ENCODE assay signal across 13 cellular contexts in the genomic region with DNA sequence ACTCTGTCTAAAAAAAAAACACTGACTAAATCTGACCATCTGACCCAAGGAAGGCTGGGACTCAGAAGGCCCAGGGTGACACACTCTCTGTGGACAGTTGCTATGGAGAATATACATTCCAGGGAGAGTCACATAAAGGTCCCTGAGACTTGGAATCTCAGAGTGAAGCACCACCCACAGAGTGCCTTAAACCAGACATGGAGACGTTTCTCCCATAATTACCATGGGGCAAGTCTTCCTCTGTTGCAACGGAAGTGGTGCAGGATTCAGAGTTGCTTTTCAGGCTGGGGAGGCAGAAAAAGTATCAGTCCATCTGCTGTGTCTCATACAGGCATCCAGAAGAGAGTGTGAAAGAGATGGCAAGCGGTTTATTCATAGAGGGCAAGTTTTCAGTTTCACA. TPM values are rescaled to one million over a fixed set of nuclear protein-coding genes. Genes with fewer than 3 reads are reported as not detected.
DNase-seq lines count a peak whose midpoint lies in the region; ATAC-seq lines count a peak whose summit lies in the region.
"Had no signal": no experiment of that assay in that cellular context is flagged by ENCODE, and none has a peak within 500 bp of the region (broad histone marks: within the 10 kb centered on the region; RNA-seq: fewer than 3 reads in every experiment).

No MANE protein-coding gene starts in this region.

- H3K27ac Mint-ChIP-seq in activated naive CD4-positive, alpha-beta T cell treated with anti-CD3 and anti-CD28 coated beads, Interleukin-2, amount 50 U/mL, for 72 hours = no peak overlapping the region
- H3K27ac Mint-ChIP-seq: activated naive CD8-positive, alpha-beta T cell treated with anti-CD3 and anti-CD28 coated beads for 36 hours; effector memory CD8-positive, alpha-beta T cell had no signal

- no peaks in the 10 kb centered on the region for H3K36me3 Mint-ChIP-seq in activated naive CD4-positive, alpha-beta T cell treated with anti-CD3 and anti-CD28 coated beads, Interleukin-2, amount 50 U/mL, for 72 hours
- H3K36me3 Mint-ChIP-seq: activated naive CD8-positive, alpha-beta T cell treated with anti-CD3 and anti-CD28 coated beads for 36 hours; naive B cell had no signal

- ATAC-seq in activated naive CD4-positive, alpha-beta T cell treated with anti-CD3 and anti-CD28 coated beads, Interleukin-2, amount 50 U/mL, for 72 hours = peak; percentile 28 to 30
- no peak for ATAC-seq in GM19463 (IDR thresholded peaks at IDR 0.05; ENCODE audit: unreplicated experiment)
- ATAC-seq: effector memory CD8-positive, alpha-beta T cell had no signal

- no peak for DNase-seq in activated naive CD4-positive, alpha-beta T cell treated with anti-CD3 and anti-CD28 coated beads, Interleukin-2, amount 50 U/mL, for 72 hours (ENCODE audit: low spot score in 2 of 2)
- DNase-seq in activated naive CD4-positive, alpha-beta T cell treated with Interleukin-2 at 50 U/mL for 16 hours = no peak
- peak; percentile 95 for DNase-seq in M059J (ENCODE audit: low read depth)
- DNase-seq in fibroblast of peridontal ligament (ENCODE audit: extremely low read depth) = peak; percentile 32
- DNase-seq in effector CD4-positive, alpha-beta T cell = no peak
- no peak for DNase-seq in NCI-H2196 (lab: John Stamatoyannopoulos, UW; ENCODE audit: unreplicated experiment)
- no peak for DNase-seq in SIG-M5 (lab: John Stamatoyannopoulos, UW)
- DNase-seq: activated CD4-positive, alpha-beta T cell treated with anti-CD3 and anti-CD28 coated beads, Interleukin-2, amount 50 U/mL, for 1 hour; activated naive CD8-positive, alpha-beta T cell treated with anti-CD3 and anti-CD28 coated beads for 36 hours; effector memory CD8-positive, alpha-beta T cell; naive B cell; stomach had no signal

- H3K9me3 Mint-ChIP-seq in activated naive CD4-positive, alpha-beta T cell treated with anti-CD3 and anti-CD28 coated beads, Interleukin-2, amount 50 U/mL, for 72 hours = no peaks in the 10 kb centered on the region
- H3K9me3 Mint-ChIP-seq: activated naive CD8-positive, alpha-beta T cell treated with anti-CD3 and anti-CD28 coated beads for 36 hours; effector memory CD8-positive, alpha-beta T cell; naive B cell had no signal

RNA-seq across cellular contexts. Expression of a gene that starts 58.7 kb away (rescaled TPM):
- not detected for total RNA-seq in activated naive CD4-positive, alpha-beta T cell treated with anti-CD3 and anti-CD28 coated beads, Interleukin-2, amount 50 U/mL, for 72 hours
- not detected in 2 replicates for total RNA-seq in M059J (2014; rRNA removed; shearing (Covaris generic))
- total RNA-seq: activated naive CD8-positive, alpha-beta T cell treated with anti-CD3 and anti-CD28 coated beads for 36 hours; stomach had no signal

Comparison
In these comparisons a context has a peak if more than half of its experiments do, and no peak if none do; other contexts are left out.
1. DNase-seq: peak in M059J (single experiment) and fibroblast of peridontal ligament (single experiment); none in activated naive CD4-positive, alpha-beta T cell treated with anti-CD3 and anti-CD28 coated beads, Interleukin-2, amount 50 U/mL, for 72 hours (0 of 2), activated naive CD4-positive, alpha-beta T cell treated with Interleukin-2 at 50 U/mL for 16 hours (single experiment), effector CD4-positive, alpha-beta T cell (single experiment), NCI-H2196 (single experiment) and SIG-M5 (single experiment).